ENCODE assay signal across 13 cellular contexts in the genomic region with DNA sequence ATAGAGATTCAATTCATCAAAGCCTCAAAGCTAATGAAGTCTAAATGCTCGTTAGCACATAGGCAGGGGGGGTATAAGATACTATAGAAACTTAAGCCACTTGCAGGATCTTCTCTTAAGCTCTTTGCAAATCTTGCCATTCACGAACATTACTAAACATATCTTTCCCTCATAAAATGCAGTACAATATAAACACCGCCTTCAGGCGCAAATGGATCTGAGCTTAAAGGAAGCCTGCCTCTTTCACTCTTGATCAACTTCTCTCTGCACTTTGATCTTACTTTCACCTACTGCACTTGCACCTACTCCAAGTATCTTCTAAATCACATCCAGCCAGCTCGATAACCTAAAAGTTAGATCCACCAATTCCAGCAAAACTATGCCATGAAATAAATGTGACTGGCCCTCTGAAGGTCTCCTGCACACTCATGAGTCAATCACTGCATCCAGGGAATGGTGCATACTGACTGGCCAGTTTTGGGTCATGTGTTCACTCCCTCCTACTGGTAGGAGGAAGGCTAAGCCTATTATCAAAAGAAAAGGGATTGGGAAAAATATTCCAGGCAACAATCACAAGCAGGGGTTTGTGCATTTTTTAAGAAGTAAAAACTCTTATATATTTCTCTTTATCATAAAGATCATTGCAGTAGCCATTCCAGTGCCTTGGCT.
"Had no signal": no experiment of that assay in that cellular context is flagged by ENCODE, and none has a peak within 500 bp of the region (broad histone marks: within the 10 kb centered on the region; RNA-seq: fewer than 3 reads in every experiment).

No MANE protein-coding gene starts in this region.

- H3K27me3 ChIP-seq: dorsolateral prefrontal cortex, neutrophil, tibial nerve, vagina had no signal

- DNase-seq: activated CD4-positive, alpha-beta T cell treated with anti-CD3 and anti-CD28 coated beads, Interleukin-2, amount 10 ng/mL, durations not matched to agents 24 days and 14 days; activated CD4-positive, CD25-positive, alpha-beta regulatory T cell; activated gamma-delta T cell treated with Interleukin-2 at 50 U/mL for 16 hours; amniotic stem cell; dorsolateral prefrontal cortex; erythroblast; naive thymus-derived CD8-positive, alpha-beta T cell; stimulated activated CD4-positive, alpha-beta T cell treated with anti-CD3 and anti-CD28 coated beads, Interleukin-2, amount 100 ng/mL, for 48 hours; stimulated activated naive CD4-positive, alpha-beta T cell treated with Interleukin-2 at 50 U/mL for 16 hours had no signal

- ATAC-seq: naive thymus-derived CD8-positive, alpha-beta T cell had no signal

- H3K27ac ChIP-seq: dorsolateral prefrontal cortex, neutrophil, vagina had no signal

- H3K4me3 ChIP-seq: dorsolateral prefrontal cortex, lung, tibial nerve, vagina had no signal

- H3K36me3 ChIP-seq: neutrophil, tibial nerve, vagina had no signal

- H3K9me3 ChIP-seq: neutrophil, tibial nerve, vagina had no signal
